In genomic region chr5:14123974-14124482, GRCh38 we compare ENCODE assay signal across 19 cellular contexts.
"Had no signal": no experiment of that assay in that cellular context is flagged by ENCODE, and none has a peak within 500 bp of the region (broad histone marks: within the 10 kb centered on the region; RNA-seq: fewer than 3 reads in every experiment).

No MANE protein-coding gene starts in this region.

- H3K4me1 ChIP-seq: gastrocnemius medialis, lower lobe of right lung, pancreas, upper lobe of right lung had no signal

- H3K4me1 Mint-ChIP-seq: activated CD8-positive, alpha-beta memory T cell treated with anti-CD3 and anti-CD28 coated beads, Interleukin-2, amount 10 ng/mL, durations not matched to agents 7 days and 5 days; stimulated activated naive CD8-positive, alpha-beta T cell treated with anti-CD3 and anti-CD28 coated beads, Interleukin-15, amount 100 ng/mL, for 72 hours had no signal

- H3K36me3 Mint-ChIP-seq: activated CD8-positive, alpha-beta memory T cell treated with anti-CD3 and anti-CD28 coated beads, Interleukin-2, amount 10 ng/mL, durations not matched to agents 7 days and 5 days had no signal

- H3K27me3 ChIP-seq: cardiac muscle cell, gastrocnemius medialis, heart left ventricle, pancreas, upper lobe of right lung had no signal

- H3K36me3 ChIP-seq: cardiac muscle cell, gastrocnemius medialis, heart left ventricle, lower lobe of right lung, pancreas, upper lobe of right lung, WERI-Rb-1 had no signal

- FAIRE-seq: pancreas had no signal

- H3K9me3 ChIP-seq: gastrocnemius medialis, heart left ventricle, lower lobe of right lung, pancreas, upper lobe of right lung had no signal

- H3K9me3 Mint-ChIP-seq: activated T-helper 2 cell treated with anti-CD3 and anti-CD28 coated beads, Interferon-gamma antibody, Interleukin-2, Interleukin-4, amounts not matched to agents 10 μg/mL and 5 μg/mL and 100 μg/mL, durations not matched to agents 14 hours and 24 hours and 36 hours; endodermal cell; neural crest cell; stimulated activated naive CD8-positive, alpha-beta T cell treated with anti-CD3 and anti-CD28 coated beads, Interleukin-15, amount 100 ng/mL, for 72 hours had no signal

- H3K27me3 Mint-ChIP-seq: activated CD8-positive, alpha-beta memory T cell treated with anti-CD3 and anti-CD28 coated beads, Interleukin-2, amount 10 ng/mL, durations not matched to agents 7 days and 5 days; stimulated activated naive CD8-positive, alpha-beta T cell treated with anti-CD3 and anti-CD28 coated beads, Interleukin-15, amount 100 ng/mL, for 72 hours had no signal

- H3K27ac Mint-ChIP-seq: activated CD8-positive, alpha-beta memory T cell treated with anti-CD3 and anti-CD28 coated beads, Interleukin-2, amount 10 ng/mL, durations not matched to agents 7 days and 5 days; activated T-helper 2 cell treated with anti-CD3 and anti-CD28 coated beads, Interferon-gamma antibody, Interleukin-2, Interleukin-4, amounts not matched to agents 10 μg/mL and 5 μg/mL and 100 μg/mL, durations not matched to agents 14 hours and 24 hours and 36 hours; endodermal cell; stimulated activated naive CD8-positive, alpha-beta T cell treated with anti-CD3 and anti-CD28 coated beads, Interleukin-15, amount 100 ng/mL, for 72 hours had no signal

- H3K4me3 ChIP-seq: cardiac muscle cell, gastrocnemius medialis, heart left ventricle, lower lobe of right lung, pancreas, upper lobe of right lung had no signal

- H3K27ac ChIP-seq: cardiac muscle cell, gastrocnemius medialis, heart left ventricle, lower lobe of right lung, pancreas, upper lobe of right lung, WERI-Rb-1 had no signal

- H3K4me3 Mint-ChIP-seq: activated CD8-positive, alpha-beta memory T cell treated with anti-CD3 and anti-CD28 coated beads, Interleukin-2, amount 10 ng/mL, durations not matched to agents 7 days and 5 days; endodermal cell; neural crest cell; stimulated activated naive CD8-positive, alpha-beta T cell treated with anti-CD3 and anti-CD28 coated beads, Interleukin-15, amount 100 ng/mL, for 72 hours had no signal

- DNase-seq: activated CD4-positive, alpha-beta T cell treated with anti-CD3 and anti-CD28 coated beads, Interleukin-2, amount 50 U/mL, for 48 hours; activated CD8-positive, alpha-beta memory T cell treated with anti-CD3 and anti-CD28 coated beads, Interleukin-2, amount 10 ng/mL, durations not matched to agents 7 days and 5 days; activated naive CD4-positive, alpha-beta T cell treated with anti-CD3 and anti-CD28 coated beads, Interleukin-2, amount 50 U/mL, for 16 hours; activated T-cell treated with anti-CD3 and anti-CD28 coated beads, Interleukin-2, amount 50 U/mL, for 1 hour; endodermal cell; erythroblast; gastrocnemius medialis; heart left ventricle; left colon; lower lobe of right lung; midbrain; pancreas; stimulated activated CD4-positive, alpha-beta T cell treated with anti-CD3 and anti-CD28 coated beads, Interleukin-1b, Interleukin-23, amount 100 ng/mL, for 48 hours; stimulated activated naive CD8-positive, alpha-beta T cell treated with anti-CD3 and anti-CD28 coated beads, Interleukin-15, amount 100 ng/mL, for 72 hours; upper lobe of right lung; WERI-Rb-1 had no signal
